ENCODE assay signal across 17 cellular contexts in the genomic region with DNA sequence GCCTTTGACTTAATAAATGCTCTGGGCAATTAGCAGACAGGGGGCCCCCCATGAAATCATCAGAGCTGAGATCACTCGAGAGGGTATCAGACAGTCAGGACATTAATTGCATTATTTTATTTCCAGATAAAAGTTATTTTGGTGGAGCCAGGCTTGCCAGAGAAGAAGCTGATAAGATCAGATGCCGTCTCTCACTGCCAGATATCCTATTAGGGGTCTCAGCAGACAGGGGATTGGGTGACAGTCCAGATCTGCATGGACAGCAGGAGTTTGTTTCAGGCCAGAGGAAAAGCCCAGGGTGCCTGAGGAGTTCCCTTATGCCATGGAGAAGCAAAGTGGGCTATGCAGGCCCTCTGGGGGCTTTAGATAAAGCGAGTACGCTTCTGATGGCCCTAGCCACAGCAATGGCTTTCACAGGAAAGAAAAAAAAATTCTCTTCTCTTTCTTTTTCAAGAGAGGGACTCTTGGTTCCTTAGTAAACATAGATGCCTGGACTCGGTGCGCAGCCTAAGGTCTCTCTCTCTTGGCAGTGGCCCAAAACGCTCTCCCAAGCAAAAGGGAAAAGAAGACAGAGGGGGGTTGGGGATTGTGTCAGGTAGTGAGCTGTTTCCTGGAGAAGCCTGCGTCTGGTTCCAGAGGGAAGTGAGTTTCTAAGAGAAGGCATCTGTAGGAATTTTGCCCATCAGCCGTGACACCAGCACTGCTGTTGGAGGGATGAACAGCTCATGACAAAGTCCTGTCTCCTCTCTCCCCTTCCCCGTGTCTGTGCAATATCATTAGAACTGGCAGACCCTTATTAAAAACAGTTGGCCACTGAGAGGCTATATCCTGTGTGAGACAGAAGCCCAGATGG.
DNase-seq lines count a peak whose midpoint lies in the region; ATAC-seq and TF ChIP-seq lines count a peak whose summit lies in the region.
"Had no signal": no experiment of that assay in that cellular context is flagged by ENCODE, and none has a peak within 500 bp of the region (broad histone marks: within the 10 kb centered on the region; RNA-seq: fewer than 3 reads in every experiment).

No MANE protein-coding gene starts in this region.

- no peak overlapping the region for H3K4me3 Mint-ChIP-seq in GM23338
- H3K4me3 Mint-ChIP-seq: activated T-cell treated with anti-CD3 and anti-CD28 coated beads, Interleukin-2, amount 50 U/mL, for 4 hours; stimulated activated effector memory CD8-positive, alpha-beta T cell treated with anti-CD3 and anti-CD28 coated beads, Interleukin-12 subunit alpha, Interleukin-12 subunit beta, amount 100 ng/mL, for 72 hours had no signal

- peak overlapping the region; percentile 26; the same call in 1 of the 2 replicates for H3K9ac ChIP-seq in SK-N-SH
- H3K9ac ChIP-seq: BLaER1 had no signal

- no peaks in the 10 kb centered on the region for H4K20me1 ChIP-seq in GM23338 (replicated peaks; ENCODE audit: insufficient read depth)
- no peaks in the 10 kb centered on the region for H4K20me1 ChIP-seq in SK-N-SH (ENCODE audit: insufficient read depth)
- H4K20me1 ChIP-seq: BLaER1 had no signal

- no peak overlapping the region for H3K4me3 ChIP-seq in GM23338
- peak overlapping the region in 1 of 2 experiments; percentile 40; a peak in 3 of 4 replicates for H3K4me3 ChIP-seq in SK-N-SH (ENCODE audit: low read depth in 2 of 2, low read length in 1 of 2)
- no peak overlapping the region for H3K4me3 ChIP-seq in fibroblast of pulmonary artery (replicated peaks; ENCODE audit: low read depth, low read length)
- H3K4me3 ChIP-seq: BLaER1 had no signal

- CTCF ChIA-PET in SK-N-SH (lab: Yijun Ruan, JAX), result interaction anchor here (4.1 kb wide), 1 partner anchor 174 kb away, joined by 40 read pairs; no protein-coding TSS in a partner anchor

- no peaks in the 10 kb centered on the region for H3K36me3 Mint-ChIP-seq in GM23338 (ENCODE audit: low read depth)
- H3K36me3 Mint-ChIP-seq: stimulated activated effector memory CD8-positive, alpha-beta T cell treated with anti-CD3 and anti-CD28 coated beads, Interleukin-12 subunit alpha, Interleukin-12 subunit beta, amount 100 ng/mL, for 72 hours had no signal

- H3K9me3 ChIP-seq in SK-N-SH, result no peaks in the 10 kb centered on the region
- H3K9me3 ChIP-seq: BLaER1 had no signal

- H3K27ac Mint-ChIP-seq in GM23338, result no peak overlapping the region
- H3K27ac Mint-ChIP-seq: stimulated activated effector memory CD8-positive, alpha-beta T cell treated with anti-CD3 and anti-CD28 coated beads, Interleukin-12 subunit alpha, Interleukin-12 subunit beta, amount 100 ng/mL, for 72 hours had no signal

- TF ChIP-seq RAD21 in SK-N-SH (IDR thresholded peaks at IDR 0.05; ENCODE audit: low read length), result no peak

- 0 out of 2 replicates have a peak overlapping the region, but pooled peaks have one; percentile 8 for H3K4me2 ChIP-seq in GM23338
- peak overlapping the region; percentile 66 for H3K4me2 ChIP-seq in SK-N-SH
- H3K4me2 ChIP-seq: BLaER1 had no signal

- H3K9me2 ChIP-seq in GM23338 (ENCODE audit: insufficient read depth) (no peaks in the 10 kb centered on the region), SK-N-SH (no peaks in the 10 kb centered on the region)

- H3K79me2 ChIP-seq in GM23338 (replicated peaks; ENCODE audit: insufficient read depth) (no peaks in the 10 kb centered on the region), SK-N-SH (ENCODE audit: insufficient read depth) (no peaks in the 10 kb centered on the region)

- H3K27me3 Mint-ChIP-seq in GM23338 (ENCODE audit: insufficient read depth, low read depth, poor library complexity), result peaks cover 24% of the 10 kb centered on the region

- 1% methylated on average over 10 of the region's 10 CpGs for WGBS in SK-N-SH (ENCODE audit: low lambda C conversion rate)

- H3F3A ChIP-seq in GM23338 (replicated peaks; ENCODE audit: low read depth) (0 out of 2 replicates have a peak, but pooled peaks cover 2% of the 10 kb centered on the region), SK-N-SH (replicated peaks; ENCODE audit: insufficient read depth) (peaks cover 6% of the 10 kb centered on the region)

- no peak overlapping the region for H2AFZ ChIP-seq in GM23338
- H2AFZ ChIP-seq in SK-N-SH (ENCODE audit: low read depth), result peak overlapping the region; percentile 76

- H3K9me3 Mint-ChIP-seq in GM23338, result no peaks in the 10 kb centered on the region; the same call in 2 of the 3 replicates
- H3K9me3 Mint-ChIP-seq: activated T-cell treated with anti-CD3 and anti-CD28 coated beads, Interleukin-2, amount 50 U/mL, for 4 hours; stimulated activated effector memory CD8-positive, alpha-beta T cell treated with anti-CD3 and anti-CD28 coated beads, Interleukin-12 subunit alpha, Interleukin-12 subunit beta, amount 100 ng/mL, for 72 hours had no signal

- ATAC-seq in GM23338, result no peak
- ATAC-seq in HG02763 (IDR thresholded peaks at IDR 0.05; ENCODE audit: unreplicated experiment), result no peak
- no peak for ATAC-seq in GM21825 (IDR thresholded peaks at IDR 0.05; ENCODE audit: unreplicated experiment)
- ATAC-seq: activated T-cell treated with anti-CD3 and anti-CD28 coated beads, Interleukin-2, amount 50 U/mL, for 4 hours; stimulated activated effector memory CD8-positive, alpha-beta T cell treated with anti-CD3 and anti-CD28 coated beads, Interleukin-12 subunit alpha, Interleukin-12 subunit beta, amount 100 ng/mL, for 72 hours had no signal

- peaks cover 42% of the 10 kb centered on the region for H3K4me1 Mint-ChIP-seq in GM23338

- POLR2A ChIA-PET in SK-N-SH (lab: Yijun Ruan, JAX), result no interaction called here

- H3K27ac ChIP-seq in GM23338 (ENCODE audit: low read depth) (no peak overlapping the region), SK-N-SH (ENCODE audit: low read depth in 2 of 2, low read length in 1 of 2) (peak overlapping the region; percentile 48 to 55; a peak in 3 of 4 replicates)
- H3K27ac ChIP-seq: BLaER1, HL-60 had no signal

- no peak for DNase-seq in GM23338 (ENCODE audit: low spot score)
- peak; percentile 69 for DNase-seq in SK-N-SH
- DNase-seq in fibroblast of pulmonary artery (ENCODE audit: low read depth), result peak; percentile 65
- peak; percentile 33 for DNase-seq in pulmonary artery endothelial cell (ENCODE audit: low read depth, low spot score)
- no peak for DNase-seq in NCI-H187 (lab: John Stamatoyannopoulos, UW)
- no peak for DNase-seq in putamen (ENCODE audit: low spot score)
- DNase-seq: activated CD4-positive, alpha-beta T cell treated with anti-CD3 and anti-CD28 coated beads for 1 hour; activated T-cell treated with anti-CD3 and anti-CD28 coated beads, Interleukin-2, amount 50 U/mL, for 4 hours; DND-41; hippocampal formation; midbrain; stimulated activated CD4-positive, alpha-beta T cell treated with anti-CD3 and anti-CD28 coated beads, Interleukin-4, amount 100 ng/mL, for 1 hour had no signal

- peak in 1 of 2 experiments; percentile 8; a peak in 1 of 4 replicates for TF ChIP-seq EP300 in SK-N-SH (IDR thresholded peaks at IDR 0.05; ENCODE audit: borderline replicate concordance in 1 of 2, low read depth in 1 of 2, low read length in 1 of 2)

- H3K4me1 ChIP-seq in GM23338 (ENCODE audit: insufficient read depth) (peaks cover 20% of the 10 kb centered on the region), SK-N-SH (ENCODE audit: control insufficient read depth in 1 of 2, insufficient read depth in 2 of 2, low read depth in 1 of 2, low read length in 1 of 2) (peaks cover 11 to 17% of the 10 kb centered on the region in 2 experiments; a peak in 3 of 4 replicates)
- H3K4me1 ChIP-seq: BLaER1 had no signal

- H3K27me3 ChIP-seq in GM23338 (ENCODE audit: insufficient read depth), result no peaks in the 10 kb centered on the region
- no peaks in the 10 kb centered on the region for H3K27me3 ChIP-seq in SK-N-SH (ENCODE audit: insufficient read depth)

- TF ChIP-seq CTCF in GM23338 (conservative IDR thresholded peaks at IDR 0.05; ENCODE audit: low read depth in 2 of 2) (no peak), SK-N-SH (IDR thresholded peaks at IDR 0.05) (no peak), fibroblast of pulmonary artery (IDR thresholded peaks at IDR 0.05; ENCODE audit: low read length, missing control alignments) (no peak)

- no peaks in the 10 kb centered on the region for H3K36me3 ChIP-seq in GM23338 (ENCODE audit: insufficient read depth)
- H3K36me3 ChIP-seq in SK-N-SH (replicated peaks in 1 of 2; ENCODE audit: control insufficient read depth in 1 of 2, insufficient read depth in 2 of 2, low read length in 1 of 2), result no peaks in the 10 kb centered on the region
- H3K36me3 ChIP-seq: BLaER1 had no signal

TF ChIP-seq in SK-N-SH, 30 proteins besides CTCF, POLR2A, EP300 and RAD21 (continues in another document):
- TF ChIP-seq TCF12 (IDR thresholded peaks at IDR 0.05) (peak; percentile 75), TEAD4 (IDR thresholded peaks at IDR 0.05; ENCODE audit: borderline replicate concordance, insufficient read depth) (peak; percentile 29; the same call in 1 of the 2 replicates), MEF2A (IDR thresholded peaks at IDR 0.05; ENCODE audit: borderline replicate concordance, low read depth) (no peak), FOSL2 (IDR thresholded peaks at IDR 0.05; ENCODE audit: borderline replicate concordance, low read depth) (no peak)
- TF ChIP-seq, protein P1, sequence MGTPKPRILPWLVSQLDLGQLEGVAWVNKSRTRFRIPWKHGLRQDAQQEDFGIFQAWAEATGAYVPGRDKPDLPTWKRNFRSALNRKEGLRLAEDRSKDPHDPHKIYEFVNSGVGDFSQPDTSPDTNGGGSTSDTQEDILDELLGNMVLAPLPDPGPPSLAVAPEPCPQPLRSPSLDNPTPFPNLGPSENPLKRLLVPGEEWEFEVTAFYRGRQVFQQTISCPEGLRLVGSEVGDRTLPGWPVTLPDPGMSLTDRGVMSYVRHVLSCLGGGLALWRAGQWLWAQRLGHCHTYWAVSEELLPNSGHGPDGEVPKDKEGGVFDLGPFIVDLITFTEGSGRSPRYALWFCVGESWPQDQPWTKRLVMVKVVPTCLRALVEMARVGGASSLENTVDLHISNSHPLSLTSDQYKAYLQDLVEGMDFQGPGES (IDR thresholded peaks at IDR 0.05; ENCODE audit: low read depth, low read length), result no peak

Comparison
In these comparisons a context has a peak if more than half of its experiments do, and no peak if none do; other contexts are left out.
1. DNase-seq: peak in SK-N-SH (single experiment), fibroblast of pulmonary artery (single experiment) and pulmonary artery endothelial cell (single experiment); none in GM23338 (single experiment), NCI-H187 (0 of 2) and putamen (single experiment).